12 cellular contexts compared by ENCODE assay signal in genomic region chrX:44954562-44954961, GRCh38.
A peak's percentile ranks its signal among the peaks of the same experiment; 100 is the strongest.
DNase-seq lines count a peak whose midpoint lies in the region; ATAC-seq and TF ChIP-seq lines count a peak whose summit lies in the region.
"Had no signal": no experiment of that assay in that cellular context is flagged by ENCODE, and none has a peak within 500 bp of the region (broad histone marks: within the 10 kb centered on the region; RNA-seq: fewer than 3 reads in every experiment).

No MANE protein-coding gene starts in this region.

- H3K27ac ChIP-seq in HUES6 (ENCODE audit: low read depth, low read length), result no peak overlapping the region
- no peak overlapping the region for H3K27ac ChIP-seq in neuronal stem cell (replicated peaks; ENCODE audit: low read length)
- no peak overlapping the region for H3K27ac ChIP-seq in adrenal gland

- H3K4me2 ChIP-seq in neuronal stem cell (ENCODE audit: insufficient read depth, low read length, poor library complexity, severe bottlenecking), result peak overlapping the region; percentile 18

- H3K18ac ChIP-seq in neuronal stem cell (ENCODE audit: low read length), result no peak overlapping the region

- no peak overlapping the region for H2BK15ac ChIP-seq in neuronal stem cell (ENCODE audit: low read length)

- 100% methylated on average over 1 to 2 of the region's 3 CpGs for WGBS in neuronal stem cell (ENCODE audit: extremely low coverage in 2 of 2, insufficient read length in 2 of 2, insufficient replicate concordance in 1 of 2), 2 donors
- WGBS in adrenal gland, 4 donors, result 80 to 87% (median 84%) methylated on average over 3 of the region's 3 CpGs

- peak overlapping the region; percentile 43 for H3K9ac ChIP-seq in HUES6 (ENCODE audit: low read length)
- H3K9ac ChIP-seq in neuronal stem cell (ENCODE audit: low read depth, low read length, poor library complexity), result no peak overlapping the region

- no peak overlapping the region for H2AFZ ChIP-seq in neuronal stem cell (ENCODE audit: low read length)

- POLR2A ChIA-PET in activated CD4-positive, alpha-beta memory T cell treated with anti-CD3 and anti-CD28 coated beads for 36 hours (lab: Charles Lee), result no interaction called here
- POLR2A ChIA-PET in activated CD4-positive, alpha-beta memory T cell treated with anti-CD3 and anti-CD28 coated beads, Interleukin-2, amount 10 ng/mL, durations not matched to agents 7 days and 5 days (lab: Charles Lee), result no interaction called here

- H3K4ac ChIP-seq in neuronal stem cell (ENCODE audit: low read length), result no peak overlapping the region

- no peaks in the 10 kb centered on the region for H3K27me3 ChIP-seq in HUES6 (ENCODE audit: control insufficient read depth, insufficient read depth, low read length)
- H3K27me3 ChIP-seq in neuronal stem cell (ENCODE audit: control insufficient read depth in 3 of 3, insufficient read depth in 3 of 3, low read depth in 1 of 3, low read length in 3 of 3), result no peaks in the 10 kb centered on the region
- no peaks in the 10 kb centered on the region for H3K27me3 ChIP-seq in adrenal gland

- no peak overlapping the region for H4K8ac ChIP-seq in neuronal stem cell (ENCODE audit: low read depth, low read length)

- H3K36me3 ChIP-seq in HUES6 (ENCODE audit: control insufficient read depth, insufficient read depth, low read length), result peaks cover 5% of the 10 kb centered on the region; the same call in 1 of the 2 replicates
- H3K36me3 ChIP-seq in neuronal stem cell (replicated peaks in 1 of 2; ENCODE audit: control insufficient read depth in 2 of 2, insufficient read depth in 2 of 2, low read length in 2 of 2), result no peaks in the 10 kb centered on the region
- H3K36me3 ChIP-seq in adrenal gland (replicated peaks in 1 of 2), result no peaks in the 10 kb centered on the region

- no peaks in the 10 kb centered on the region for H3K79me1 ChIP-seq in neuronal stem cell (ENCODE audit: low read depth, low read length)

- peak overlapping the region; percentile 83; the same call in 1 of the 2 replicates for H3K4me3 ChIP-seq in HUES6 (ENCODE audit: low read depth, low read length)
- H3K4me3 ChIP-seq in neuronal stem cell (ENCODE audit: low read length in 2 of 2), result no peak overlapping the region
- no peak overlapping the region for H3K4me3 ChIP-seq in adrenal gland

- no peak overlapping the region for H3K4me3 Mint-ChIP-seq in activated CD4-positive, alpha-beta memory T cell treated with anti-CD3 and anti-CD28 coated beads for 36 hours
- H3K4me3 Mint-ChIP-seq in activated CD4-positive, alpha-beta memory T cell treated with anti-CD3 and anti-CD28 coated beads, Interleukin-2, amount 10 ng/mL, durations not matched to agents 7 days and 5 days, result no peak overlapping the region

- peak overlapping the region; percentile 14 for H3K27ac Mint-ChIP-seq in activated CD4-positive, alpha-beta memory T cell treated with anti-CD3 and anti-CD28 coated beads for 36 hours
- H3K27ac Mint-ChIP-seq in activated CD4-positive, alpha-beta memory T cell treated with anti-CD3 and anti-CD28 coated beads, Interleukin-2, amount 10 ng/mL, durations not matched to agents 7 days and 5 days, result no peak overlapping the region

- H3K14ac ChIP-seq in neuronal stem cell (ENCODE audit: low read length), result no peak overlapping the region

- H3K23ac ChIP-seq in neuronal stem cell (ENCODE audit: low read depth, low read length, poor library complexity), result no peak overlapping the region

- no peaks in the 10 kb centered on the region for H3K27me3 Mint-ChIP-seq in activated CD4-positive, alpha-beta memory T cell treated with anti-CD3 and anti-CD28 coated beads for 36 hours
- no peaks in the 10 kb centered on the region for H3K27me3 Mint-ChIP-seq in activated CD4-positive, alpha-beta memory T cell treated with anti-CD3 and anti-CD28 coated beads, Interleukin-2, amount 10 ng/mL, durations not matched to agents 7 days and 5 days

- no peak overlapping the region for H2BK12ac ChIP-seq in neuronal stem cell (ENCODE audit: low read length)

- H3K4me1 Mint-ChIP-seq in activated CD4-positive, alpha-beta memory T cell treated with anti-CD3 and anti-CD28 coated beads for 36 hours (ENCODE audit: low read depth), result peaks cover 42% of the 10 kb centered on the region
- peaks cover 2% of the 10 kb centered on the region for H3K4me1 Mint-ChIP-seq in activated CD4-positive, alpha-beta memory T cell treated with anti-CD3 and anti-CD28 coated beads, Interleukin-2, amount 10 ng/mL, durations not matched to agents 7 days and 5 days

- TF ChIP-seq CTCF in adrenal gland (IDR thresholded peaks at IDR 0.05), result no peak

- DNase-seq in activated CD4-positive, alpha-beta memory T cell treated with anti-CD3 and anti-CD28 coated beads for 36 hours, result no peak
- no peak for DNase-seq in activated CD4-positive, alpha-beta memory T cell treated with anti-CD3 and anti-CD28 coated beads, Interleukin-2, amount 10 ng/mL, durations not matched to agents 7 days and 5 days
- DNase-seq in astrocyte of the hippocampus (ENCODE audit: low read depth, low spot score) (peak; percentile 10), neuronal stem cell (ENCODE audit: low spot score) (no peak), GOT3 (lab: John Stamatoyannopoulos, UW) (no peak), adrenal gland (no peak), sciatic nerve (ENCODE audit: low spot score) (no peak)
- DNase-seq: activated CD4-positive, CD25-positive, alpha-beta regulatory T cell treated with anti-CD3 and anti-CD28 coated beads, Interleukin-2, amount 50 U/mL, for 72 hours; aorta; NCI-H2171 treated with DMSO at 0.1 percent for 48 hours; stimulated activated CD4-positive, alpha-beta T cell treated with anti-CD3 and anti-CD28 coated beads, Interleukin-15, amount 100 ng/mL, for 24 hours had no signal

- H3K9me3 ChIP-seq in HUES6 (ENCODE audit: control insufficient read depth, insufficient read depth, low read depth, low read length) (no peaks in the 10 kb centered on the region), neuronal stem cell (replicated peaks in 1 of 2; ENCODE audit: control insufficient read depth in 2 of 2, insufficient read depth in 1 of 2, low read depth in 1 of 2, low read length in 2 of 2) (no peaks in the 10 kb centered on the region), adrenal gland (replicated peaks in 1 of 3) (no peaks in the 10 kb centered on the region)

- no peak overlapping the region for H2BK120ac ChIP-seq in neuronal stem cell (ENCODE audit: low read depth, low read length)

- H3K4me1 ChIP-seq in HUES6 (ENCODE audit: control insufficient read depth, insufficient read depth, low read length) (peaks cover 14% of the 10 kb centered on the region), neuronal stem cell (ENCODE audit: control insufficient read depth in 2 of 2, insufficient read depth in 1 of 2, low read depth in 1 of 2, low read length in 2 of 2) (no peaks in the 10 kb centered on the region), adrenal gland (replicated peaks in 1 of 2) (peaks cover 13 to 34% of the 10 kb centered on the region in 2 donors)

- intact Hi-C loops in activated CD4-positive, alpha-beta memory T cell treated with anti-CD3 and anti-CD28 coated beads for 36 hours (cut with micrococcal nuclease), result no loop called here
- intact Hi-C loops in adrenal gland (cut with DNase I) (no loop called here), sciatic nerve (cut with DNase I) (no loop called here)

- ATAC-seq in sciatic nerve, result no peak

- H2AK5ac ChIP-seq in neuronal stem cell (ENCODE audit: low read depth, low read length), result no peak overlapping the region

- no peak overlapping the region for H2BK5ac ChIP-seq in neuronal stem cell (ENCODE audit: low read length)

- TF ChIP-seq POLR2A in adrenal gland (IDR thresholded peaks at IDR 0.05), result no peak

- CTCF ChIA-PET in activated CD4-positive, alpha-beta memory T cell treated with anti-CD3 and anti-CD28 coated beads for 36 hours (lab: Charles Lee), result interaction anchor here (0.6 kb wide), 1 partner anchor 239 kb away, joined by 4 read pairs; no protein-coding TSS in a partner anchor
- CTCF ChIA-PET in activated CD4-positive, alpha-beta memory T cell treated with anti-CD3 and anti-CD28 coated beads, Interleukin-2, amount 10 ng/mL, durations not matched to agents 7 days and 5 days (lab: Charles Lee), result no interaction called here

- no peaks in the 10 kb centered on the region for H3K36me3 Mint-ChIP-seq in activated CD4-positive, alpha-beta memory T cell treated with anti-CD3 and anti-CD28 coated beads for 36 hours
- peaks cover 3% of the 10 kb centered on the region for H3K36me3 Mint-ChIP-seq in activated CD4-positive, alpha-beta memory T cell treated with anti-CD3 and anti-CD28 coated beads, Interleukin-2, amount 10 ng/mL, durations not matched to agents 7 days and 5 days (ENCODE audit: low read depth)

- no peaks in the 10 kb centered on the region for H3K9me3 Mint-ChIP-seq in activated CD4-positive, alpha-beta memory T cell treated with anti-CD3 and anti-CD28 coated beads for 36 hours
- no peaks in the 10 kb centered on the region for H3K9me3 Mint-ChIP-seq in activated CD4-positive, alpha-beta memory T cell treated with anti-CD3 and anti-CD28 coated beads, Interleukin-2, amount 10 ng/mL, durations not matched to agents 7 days and 5 days

- no peak overlapping the region for H4K91ac ChIP-seq in neuronal stem cell (ENCODE audit: low read depth, low read length, poor library complexity)
